16 cellular contexts compared by ENCODE assay signal in genomic region chrX:30733852-30734660, GRCh38.
DNase-seq lines count a peak whose midpoint lies in the region; ATAC-seq lines count a peak whose summit lies in the region.
"Had no signal": no experiment of that assay in that cellular context is flagged by ENCODE, and none has a peak within 500 bp of the region (broad histone marks: within the 10 kb centered on the region; RNA-seq: fewer than 3 reads in every experiment).

No MANE protein-coding gene starts in this region.

- H3K27ac Mint-ChIP-seq in activated CD4-positive, alpha-beta T cell treated with anti-CD3 and anti-CD28 coated beads for 36 hours: peak overlapping the region; percentile 19
- H3K27ac Mint-ChIP-seq in activated naive CD4-positive, alpha-beta T cell treated with anti-CD3 and anti-CD28 coated beads, Interleukin-2, amount 50 U/mL, for 72 hours: peak overlapping the region; percentile 44 to 92
- peak overlapping the region; percentile 76 for H3K27ac Mint-ChIP-seq in activated naive CD8-positive, alpha-beta T cell
- peak overlapping the region in 1 of 2 donors; percentile 13 for H3K27ac Mint-ChIP-seq in stimulated activated naive CD8-positive, alpha-beta T cell treated with anti-CD3 and anti-CD28 coated beads, Interleukin-15, amount 100 ng/mL, for 72 hours
- H3K27ac Mint-ChIP-seq: CD8-positive, alpha-beta T cell had no signal

- H3K4me3 Mint-ChIP-seq in activated CD4-positive, alpha-beta T cell treated with anti-CD3 and anti-CD28 coated beads for 36 hours: peak overlapping the region; percentile 21
- H3K4me3 Mint-ChIP-seq in activated naive CD8-positive, alpha-beta T cell: no peak overlapping the region
- H3K4me3 Mint-ChIP-seq in stimulated activated naive CD8-positive, alpha-beta T cell treated with anti-CD3 and anti-CD28 coated beads, Interleukin-15, amount 100 ng/mL, for 72 hours: peak overlapping the region in 1 of 2 donors; percentile 36
- H3K4me3 Mint-ChIP-seq: CD14-positive monocyte; CD8-positive, alpha-beta T cell had no signal

- intact Hi-C loops in activated CD4-positive, alpha-beta T cell treated with anti-CD3 and anti-CD28 coated beads for 36 hours (cut with DNase I, micrococcal nuclease): loop anchor here in 1 of 2 experiments (10.0 kb wide), 1 partner anchor 241 kb away; no protein-coding TSS in a partner anchor

- peaks cover 17% of the 10 kb centered on the region for H3K4me1 Mint-ChIP-seq in activated CD4-positive, alpha-beta T cell treated with anti-CD3 and anti-CD28 coated beads for 36 hours
- peaks cover 7% of the 10 kb centered on the region for H3K4me1 Mint-ChIP-seq in activated naive CD8-positive, alpha-beta T cell (ENCODE audit: low read depth)
- H3K4me1 Mint-ChIP-seq in stimulated activated naive CD8-positive, alpha-beta T cell treated with anti-CD3 and anti-CD28 coated beads, Interleukin-15, amount 100 ng/mL, for 72 hours: peaks cover 22% of the 10 kb centered on the region

- in situ Hi-C loops in G401 (cut with HindIII; ENCODE audit: low sequenced_read_pairs): no loop called here

- ATAC-seq in activated CD4-positive, alpha-beta T cell treated with anti-CD3 and anti-CD28 coated beads for 36 hours: peak; percentile 40
- peak in 1 of 2 donors; percentile 35 for ATAC-seq in activated naive CD4-positive, alpha-beta T cell treated with anti-CD3 and anti-CD28 coated beads, Interleukin-2, amount 50 U/mL, for 72 hours
- peak; percentile 57 for ATAC-seq in stimulated activated naive CD8-positive, alpha-beta T cell treated with anti-CD3 and anti-CD28 coated beads, Interleukin-15, amount 100 ng/mL, for 72 hours
- ATAC-seq: CD8-positive, alpha-beta T cell had no signal

- no peak for DNase-seq in activated CD4-positive, alpha-beta T cell treated with anti-CD3 and anti-CD28 coated beads for 36 hours
- no peak for DNase-seq in activated CD4-positive, alpha-beta T cell treated with anti-CD3 and anti-CD28 coated beads, Interleukin-2, amount 50 U/mL, for 4 hours
- DNase-seq in activated naive CD4-positive, alpha-beta T cell treated with anti-CD3 and anti-CD28 coated beads, Interleukin-2, amount 50 U/mL, for 72 hours (ENCODE audit: low spot score in 2 of 2): no peak
- no peak for DNase-seq in activated naive CD4-positive, alpha-beta T cell treated with anti-CD3 and anti-CD28 coated beads, Interleukin-2, amount 50 U/mL, for 16 hours
- no peak for DNase-seq in stimulated activated naive CD8-positive, alpha-beta T cell treated with anti-CD3 and anti-CD28 coated beads, Interleukin-15, amount 100 ng/mL, for 72 hours
- DNase-seq in G401 (ENCODE audit: low spot score) (no peak), T-helper 1 cell (no peak)
- DNase-seq: CD8-positive, alpha-beta T cell; COR-L47; DMS153; DMS79 treated with DMSO at 0.1 percent for 48 hours; EL; GDM1; IMR-90 had no signal

- peaks cover 11% of the 10 kb centered on the region for H3K36me3 Mint-ChIP-seq in activated CD4-positive, alpha-beta T cell treated with anti-CD3 and anti-CD28 coated beads for 36 hours (ENCODE audit: low read depth)
- no peaks in the 10 kb centered on the region for H3K36me3 Mint-ChIP-seq in activated naive CD4-positive, alpha-beta T cell treated with anti-CD3 and anti-CD28 coated beads, Interleukin-2, amount 50 U/mL, for 72 hours
- H3K36me3 Mint-ChIP-seq in activated naive CD8-positive, alpha-beta T cell: no peaks in the 10 kb centered on the region
- H3K36me3 Mint-ChIP-seq: CD8-positive, alpha-beta T cell had no signal

- no peaks in the 10 kb centered on the region for H3K9me3 Mint-ChIP-seq in activated CD4-positive, alpha-beta T cell treated with anti-CD3 and anti-CD28 coated beads for 36 hours (ENCODE audit: low read depth)
- no peaks in the 10 kb centered on the region for H3K9me3 Mint-ChIP-seq in activated naive CD4-positive, alpha-beta T cell treated with anti-CD3 and anti-CD28 coated beads, Interleukin-2, amount 50 U/mL, for 72 hours
- no peaks in the 10 kb centered on the region for H3K9me3 Mint-ChIP-seq in activated naive CD8-positive, alpha-beta T cell (ENCODE audit: low read depth)
- H3K9me3 Mint-ChIP-seq in stimulated activated naive CD8-positive, alpha-beta T cell treated with anti-CD3 and anti-CD28 coated beads, Interleukin-15, amount 100 ng/mL, for 72 hours: no peaks in the 10 kb centered on the region
- H3K9me3 Mint-ChIP-seq: CD14-positive monocyte; CD8-positive, alpha-beta T cell had no signal

- H3K27me3 Mint-ChIP-seq in activated CD4-positive, alpha-beta T cell treated with anti-CD3 and anti-CD28 coated beads for 36 hours: no peaks in the 10 kb centered on the region
- H3K27me3 Mint-ChIP-seq in activated naive CD8-positive, alpha-beta T cell: no peaks in the 10 kb centered on the region
- H3K27me3 Mint-ChIP-seq in stimulated activated naive CD8-positive, alpha-beta T cell treated with anti-CD3 and anti-CD28 coated beads, Interleukin-15, amount 100 ng/mL, for 72 hours: no peaks in the 10 kb centered on the region

- CTCF ChIA-PET in activated CD4-positive, alpha-beta T cell treated with anti-CD3 and anti-CD28 coated beads for 36 hours (lab: Charles Lee): interaction anchor here (1.0 to 1.9 kb wide), 6 partner anchors 9 to 303 kb away, joined by 3 to 7 read pairs (median 5); no protein-coding TSS in a partner anchor

- POLR2A ChIA-PET in activated CD4-positive, alpha-beta T cell treated with anti-CD3 and anti-CD28 coated beads for 36 hours (lab: Charles Lee): no interaction called here
